In genomic region chr17:40018211-40019121, GRCh38 we compare ENCODE assay signal across 13 cellular contexts. TPM values are rescaled to one million over a fixed set of nuclear protein-coding genes. Genes with fewer than 3 reads are reported as not detected.
A peak's percentile ranks its signal among the peaks of the same experiment; 100 is the strongest.
DNase-seq lines count a peak whose midpoint lies in the region; ATAC-seq and TF ChIP-seq lines count a peak whose summit lies in the region.
"Had no signal": no experiment of that assay in that cellular context is flagged by ENCODE, and none has a peak within 500 bp of the region (broad histone marks: within the 10 kb centered on the region; RNA-seq: fewer than 3 reads in every experiment).

No MANE protein-coding gene starts in this region.

- TF ChIP-seq CTCF in choroid plexus epithelial cell (conservative IDR thresholded peaks at IDR 0.05; ENCODE audit: low read depth, low read length) (no peak), stomach (IDR thresholded peaks at IDR 0.05) (no peak), chondrocyte (IDR thresholded peaks at IDR 0.05) (no peak)

- H3K4me3 Mint-ChIP-seq in immature natural killer cell (no peak overlapping the region), chondrocyte (ENCODE audit: unreplicated experiment) (no peak overlapping the region)

- H3K27me3 Mint-ChIP-seq in immature natural killer cell (ENCODE audit: low read depth in 3 of 3) = peaks cover 0 to 3% (median 0%) of the 10 kb centered on the region in 3 donors
- no peaks in the 10 kb centered on the region for H3K27me3 Mint-ChIP-seq in chondrocyte (ENCODE audit: low read depth)

- H3K27ac ChIP-seq in HUES64 (ENCODE audit: low read depth, low read length) (peak overlapping the region; percentile 78; the same call in 1 of the 2 replicates), stomach (peak overlapping the region in 4 of 5 donors; percentile 41 to 77 (median 66))

- peak overlapping the region; percentile 22; the same call in 1 of the 2 replicates for H3K4me3 ChIP-seq in HUES64 (ENCODE audit: low read length)
- no peak overlapping the region for H3K4me3 ChIP-seq in choroid plexus epithelial cell (ENCODE audit: low read depth, low read length)
- peak overlapping the region in 1 of 4 donors; percentile 0 for H3K4me3 ChIP-seq in stomach
- no peak overlapping the region for H3K4me3 ChIP-seq in HAP-1
- H3K4me3 ChIP-seq: dorsolateral prefrontal cortex, skin epidermis had no signal

- H3K36me3 ChIP-seq in HUES64 (ENCODE audit: insufficient read depth, low read length) (peaks cover 42% of the 10 kb centered on the region), stomach (peaks cover 27 to 48% (median 41%) of the 10 kb centered on the region in 4 donors), HAP-1 (replicated peaks) (peaks cover 41% of the 10 kb centered on the region)

- ATAC-seq in HG02623 (IDR thresholded peaks at IDR 0.05; ENCODE audit: unreplicated experiment) = no peak

- in situ Hi-C loops in HAP-1 (cut with MboI; ENCODE audit: low sequenced_read_pairs) = no loop called here

- 47% methylated on average over 13 of the region's 15 CpGs for WGBS in HUES64
- WGBS in stomach, 5 donors = 22 to 41% (median 38%) methylated on average over 10 to 15 of the region's 15 CpGs

- H3K36me3 Mint-ChIP-seq in immature natural killer cell (peaks cover 0 to 22% (median 9%) of the 10 kb centered on the region in 3 donors), chondrocyte (ENCODE audit: low read depth) (peaks cover 17% of the 10 kb centered on the region)

- H3K27me3 ChIP-seq in HUES64 (ENCODE audit: insufficient read depth, low read length) (no peaks in the 10 kb centered on the region), stomach (no peaks in the 10 kb centered on the region), HAP-1 (ENCODE audit: low read depth) (no peaks in the 10 kb centered on the region)
- H3K27me3 ChIP-seq: dorsolateral prefrontal cortex had no signal

- no peak for TF ChIP-seq EP300 in stomach (IDR thresholded peaks at IDR 0.05)

- H3K9me3 Mint-ChIP-seq in immature natural killer cell (no peaks in the 10 kb centered on the region), chondrocyte (ENCODE audit: low read depth) (no peaks in the 10 kb centered on the region)

- TF ChIP-seq POLR2A in stomach (IDR thresholded peaks at IDR 0.05) = no peak

- peak overlapping the region in 4 of 6 donors; percentile 55 to 62 (median 58) for H3K27ac Mint-ChIP-seq in immature natural killer cell
- H3K27ac Mint-ChIP-seq in chondrocyte (ENCODE audit: unreplicated experiment) = no peak overlapping the region

- H3K4me1 Mint-ChIP-seq in immature natural killer cell (peaks cover 8 to 11% of the 10 kb centered on the region in 2 donors), chondrocyte (ENCODE audit: low read depth) (peaks cover 31% of the 10 kb centered on the region)

- H3K4me1 ChIP-seq in HUES64 (ENCODE audit: insufficient read depth, low read length) = peaks cover 24% of the 10 kb centered on the region
- peaks cover 68 to 94% (median 75%) of the 10 kb centered on the region in 4 donors for H3K4me1 ChIP-seq in stomach
- 0 out of 2 replicates have a peak, but pooled peaks cover 5% of the 10 kb centered on the region for H3K4me1 ChIP-seq in HAP-1

- peak; percentile 23 for DNase-seq in choroid plexus epithelial cell (ENCODE audit: low read depth)
- DNase-seq in immature natural killer cell = peak; percentile 10 to 17 (median 15)
- no peak for DNase-seq in stomach
- no peak for DNase-seq in activated CD4-positive, CD25-positive, alpha-beta regulatory T cell treated with anti-CD3 and anti-CD28 coated beads, Interleukin-2, amount 50 U/mL, for 72 hours
- DNase-seq in HAP-1 (ENCODE audit: low spot score in 2 of 2) = no peak
- no peak for DNase-seq in chondrocyte (ENCODE audit: low spot score)
- DNase-seq: dorsolateral prefrontal cortex, NCI-H526, T-helper 2 cell had no signal

- intact Hi-C loops in stomach (cut with DNase I; ENCODE audit: low total_unique reads) = loop anchor here (10.0 kb wide), 1 partner anchor 146 kb away; no protein-coding TSS in a partner anchor

- H3K9me3 ChIP-seq in HUES64 (ENCODE audit: insufficient read depth, low read depth, low read length) = no peaks in the 10 kb centered on the region
- no peaks in the 10 kb centered on the region for H3K9me3 ChIP-seq in stomach
- no peaks in the 10 kb centered on the region for H3K9me3 ChIP-seq in HAP-1

- 0 out of 2 replicates have a peak overlapping the region, but pooled peaks have one; percentile 17 for H3K9ac ChIP-seq in HUES64 (ENCODE audit: low read depth, low read length)

RNA-seq across cellular contexts. Expression of gene CSF3, which starts 3.2 kb away (rescaled TPM):
- polyA plus RNA-seq in HUES64 (2013, experiment 1 of 2) = not detected
- not detected for polyA plus RNA-seq in HUES64 (2013, experiment 2 of 2)
- not detected for polyA plus RNA-seq in immature natural killer cell
- 1 to 10 TPM in 2 of 5 donors, under 1 TPM in 1, not detected in 2; 0.55 to 1.7 (median 1.2) TPM for total RNA-seq in stomach
- 10 to 100 TPM in 1 of 3 donors, 1 to 10 TPM in 2; 1.4 to 16.2 (median 4.0) TPM for polyA plus RNA-seq in stomach
- not detected in 3 replicates for total RNA-seq in chondrocyte
- total RNA-seq: kidney epithelial cell had no signal

RNA-seq across cellular contexts. Expression of gene MED24, which starts 35.7 kb away (rescaled TPM):
- 55.1 TPM for polyA plus RNA-seq in HUES64 (2013, experiment 1 of 2)
- polyA plus RNA-seq in HUES64 (2013, experiment 2 of 2) = 61.0 TPM
- polyA plus RNA-seq in immature natural killer cell (10 to 100 TPM; 34.8 to 75.8 (median 53.2) TPM), stomach (10 to 100 TPM; 24.1 to 49.5 (median 32.7) TPM)
- total RNA-seq in stomach (100 to 1,000 TPM in 2 of 5 donors, 10 to 100 TPM in 3; 55.4 to 336 (median 91.6) TPM), chondrocyte (54.4 to 94.3 TPM (median 57.7 TPM) in 3 replicates)

RNA-seq across cellular contexts. Expression of gene PSMD3, which starts 37.9 kb away (rescaled TPM):
- 165 TPM for polyA plus RNA-seq in HUES64 (2013, experiment 1 of 2)
- 153 TPM for polyA plus RNA-seq in HUES64 (2013, experiment 2 of 2)
- polyA plus RNA-seq in immature natural killer cell = 10 to 100 TPM; 47.0 to 59.1 (median 47.7) TPM
- total RNA-seq in stomach = 100 to 1,000 TPM in 1 of 5 donors, 10 to 100 TPM in 4; 13.4 to 140 (median 41.7) TPM
- polyA plus RNA-seq in stomach = 10 to 100 TPM; 45.9 to 53.8 (median 51.2) TPM
- 83.6 to 101 TPM (median 86.9 TPM) in 3 replicates for total RNA-seq in chondrocyte

RNA-seq across cellular contexts. Expression of gene THRA, which starts 44.3 kb away (rescaled TPM):
- 7.7 TPM for polyA plus RNA-seq in HUES64 (2013, experiment 1 of 2)
- 8.2 TPM for polyA plus RNA-seq in HUES64 (2013, experiment 2 of 2)
- polyA plus RNA-seq in immature natural killer cell (10 to 100 TPM in 1 of 3 donors, 1 to 10 TPM in 2; 5.0 to 15.0 (median 8.0) TPM), stomach (10 to 100 TPM; 21.4 to 37.0 (median 26.4) TPM)
- total RNA-seq in stomach (10 to 100 TPM; 21.1 to 52.2 (median 38.4) TPM), chondrocyte (31.9 to 46.6 TPM (median 34.7 TPM) in 3 replicates)

RNA-seq across cellular contexts. Expression of gene GSDMA, which starts 55.7 kb away (rescaled TPM):
- not detected for polyA plus RNA-seq in HUES64 (2013, experiment 1 of 2)
- not detected for polyA plus RNA-seq in HUES64 (2013, experiment 2 of 2)
- polyA plus RNA-seq in immature natural killer cell = 1 to 10 TPM in 1 of 3 donors, not detected in 2; 2.3 TPM
- not detected for total RNA-seq in stomach
- under 1 TPM in 2 of 3 donors, not detected in 1; 0.08 to 0.92 TPM for polyA plus RNA-seq in stomach
- not detected in 3 replicates for total RNA-seq in chondrocyte
- total RNA-seq: kidney epithelial cell had no signal

Comparison
In these comparisons a context has a peak if more than half of its experiments do, and no peak if none do; other contexts are left out.
1. DNase-seq: peak in choroid plexus epithelial cell (single experiment) and immature natural killer cell (3 of 3); none in stomach (single experiment), activated CD4-positive, CD25-positive, alpha-beta regulatory T cell treated with anti-CD3 and anti-CD28 coated beads, Interleukin-2, amount 50 U/mL, for 72 hours (single experiment), HAP-1 (0 of 2) and chondrocyte (single experiment).